ENCODE assay signal across 27 cellular contexts in genomic region chr18:33239298-33239697, GRCh38.
DNase-seq lines count a peak whose midpoint lies in the region; ATAC-seq lines count a peak whose summit lies in the region.
"Had no signal": no experiment of that assay in that cellular context is flagged by ENCODE, and none has a peak within 500 bp of the region (broad histone marks: within the 10 kb centered on the region; RNA-seq: fewer than 3 reads in every experiment).

No MANE protein-coding gene starts in this region.

- no peak for ATAC-seq in activated T-cell treated with anti-CD3 and anti-CD28 coated beads, Interleukin-2, amount 50 U/mL, for 72 hours (replicated peaks in 1 of 2)
- peak; percentile 81 for ATAC-seq in GM21390 (IDR thresholded peaks at IDR 0.05; ENCODE audit: unreplicated experiment)
- ATAC-seq in HG03342 (IDR thresholded peaks at IDR 0.05; ENCODE audit: unreplicated experiment), result peak; percentile 59
- ATAC-seq: activated T-helper 17 cell treated with anti-CD3 and anti-CD28 coated beads, Interleukin-2, amount 50 U/mL, for 72 hours; effector memory CD8-positive, alpha-beta T cell; esophagus mucosa; naive thymus-derived CD4-positive, alpha-beta T cell had no signal

- H3K27me3 Mint-ChIP-seq in activated T-cell treated with anti-CD3 and anti-CD28 coated beads, Interleukin-2, amount 50 U/mL, for 72 hours (ENCODE audit: low read depth), result no peaks in the 10 kb centered on the region
- H3K27me3 Mint-ChIP-seq: activated B cell treated with CpG ODN at 0.5 μM for 24 hours; activated naive CD8-positive, alpha-beta T cell; activated T-helper 17 cell treated with anti-CD3 and anti-CD28 coated beads, Interleukin-2, amount 50 U/mL, for 72 hours; effector memory CD8-positive, alpha-beta T cell; naive thymus-derived CD4-positive, alpha-beta T cell; stimulated activated naive CD8-positive, alpha-beta T cell treated with anti-CD3 and anti-CD28 coated beads, Interleukin-15, Interleukin-2, amounts not matched to agents 100 ng/mL and 50 ng/mL, for 24 hours had no signal

- peak overlapping the region; percentile 76 for H3K27ac Mint-ChIP-seq in activated T-cell treated with anti-CD3 and anti-CD28 coated beads, Interleukin-2, amount 50 U/mL, for 72 hours
- H3K27ac Mint-ChIP-seq: activated B cell treated with CpG ODN at 0.5 μM for 24 hours; activated naive CD8-positive, alpha-beta T cell; activated T-helper 17 cell treated with anti-CD3 and anti-CD28 coated beads, Interleukin-2, amount 50 U/mL, for 72 hours; CD14-positive monocyte; effector memory CD8-positive, alpha-beta T cell; naive thymus-derived CD4-positive, alpha-beta T cell; stimulated activated naive CD8-positive, alpha-beta T cell treated with anti-CD3 and anti-CD28 coated beads, Interleukin-15, Interleukin-2, amounts not matched to agents 100 ng/mL and 50 ng/mL, for 24 hours had no signal

- H3K9me3 Mint-ChIP-seq in activated T-cell treated with anti-CD3 and anti-CD28 coated beads, Interleukin-2, amount 50 U/mL, for 72 hours, result peaks cover 12 to 13% of the 10 kb centered on the region in 2 donors

- no peaks in the 10 kb centered on the region for H3K4me1 Mint-ChIP-seq in activated T-cell treated with anti-CD3 and anti-CD28 coated beads, Interleukin-2, amount 50 U/mL, for 72 hours (ENCODE audit: low read depth)
- H3K4me1 Mint-ChIP-seq: activated B cell treated with CpG ODN at 0.5 μM for 24 hours; activated T-helper 17 cell treated with anti-CD3 and anti-CD28 coated beads, Interleukin-2, amount 50 U/mL, for 72 hours; CD14-positive monocyte; naive thymus-derived CD4-positive, alpha-beta T cell had no signal

- H3K36me3 Mint-ChIP-seq in activated T-cell treated with anti-CD3 and anti-CD28 coated beads, Interleukin-2, amount 50 U/mL, for 72 hours (ENCODE audit: insufficient read depth in 2 of 2), result peaks cover 3 to 4% of the 10 kb centered on the region in 2 donors
- H3K36me3 Mint-ChIP-seq: activated naive CD8-positive, alpha-beta T cell; CD14-positive monocyte; naive thymus-derived CD4-positive, alpha-beta T cell had no signal

- no peak for DNase-seq in activated T-cell treated with anti-CD3 and anti-CD28 coated beads, Interleukin-2, amount 50 U/mL, for 72 hours
- no peak for DNase-seq in activated T-cell treated with anti-CD3 and anti-CD28 coated beads, Interleukin-2, amount 50 U/mL, for 48 hours
- DNase-seq in OCI-M1 (lab: John Stamatoyannopoulos, UW) (peak; percentile 55), HuH-7 (ENCODE audit: low spot score) (no peak)
- DNase-seq in stimulated activated CD4-positive, alpha-beta T cell treated with anti-CD3 and anti-CD28 coated beads, Interleukin-4, amount 100 ng/mL, for 24 hours, result no peak
- DNase-seq in activated CD4-positive, alpha-beta T cell treated with anti-CD3 and anti-CD28 coated beads for 1 hour, result no peak
- DNase-seq: activated B cell treated with CpG ODN at 0.5 μM for 24 hours; DND-41; effector memory CD8-positive, alpha-beta T cell; foreskin fibroblast; head of caudate nucleus; KBM-7; midbrain; naive thymus-derived CD4-positive, alpha-beta T cell; NCI-H1417; NCI-H2081; NCI-H226; nucleus accumbens; stimulated activated CD4-positive, alpha-beta T cell treated with anti-CD3 and anti-CD28 coated beads, Interleukin-15, amount 100 ng/mL, for 24 hours; thyroid gland had no signal

- H3K4me3 Mint-ChIP-seq in activated T-cell treated with anti-CD3 and anti-CD28 coated beads, Interleukin-2, amount 50 U/mL, for 72 hours, result no peak overlapping the region
- H3K4me3 Mint-ChIP-seq: activated B cell treated with CpG ODN at 0.5 μM for 24 hours; activated naive CD8-positive, alpha-beta T cell; activated T-helper 17 cell treated with anti-CD3 and anti-CD28 coated beads, Interleukin-2, amount 50 U/mL, for 72 hours; CD14-positive monocyte; effector memory CD8-positive, alpha-beta T cell; naive thymus-derived CD4-positive, alpha-beta T cell; stimulated activated naive CD8-positive, alpha-beta T cell treated with anti-CD3 and anti-CD28 coated beads, Interleukin-15, Interleukin-2, amounts not matched to agents 100 ng/mL and 50 ng/mL, for 24 hours had no signal

Comparison
In these comparisons a context has a peak if more than half of its experiments do, and no peak if none do; other contexts are left out.
1. ATAC-seq: peak in GM21390 (single experiment) and HG03342 (single experiment); none in activated T-cell treated with anti-CD3 and anti-CD28 coated beads, Interleukin-2, amount 50 U/mL, for 72 hours (0 of 2).